1 cellular context compared by ENCODE assay signal in the genomic region with DNA sequence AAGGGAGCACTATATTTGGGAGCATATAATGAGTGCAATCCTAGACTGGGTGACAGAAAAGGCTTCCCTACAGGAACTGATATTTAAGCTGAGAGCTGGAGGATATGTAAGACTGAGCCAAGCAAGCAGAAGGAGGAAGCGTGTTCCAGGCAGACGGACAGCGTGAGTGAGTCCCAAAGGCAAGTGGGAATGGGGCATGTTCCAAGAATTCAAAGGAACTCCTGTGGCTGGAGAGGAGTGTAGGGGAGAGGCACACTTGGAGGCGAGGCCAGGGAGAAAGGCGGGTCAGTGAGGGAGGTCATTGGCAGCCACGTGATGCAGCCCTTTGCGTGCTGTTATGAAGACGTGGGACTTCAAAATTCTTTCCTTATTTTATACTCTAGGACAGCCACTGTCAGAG.
TF ChIP-seq lines count a peak whose summit lies in the region.

No MANE protein-coding gene starts in this region.

TF ChIP-seq in H1, 55 proteins besides CTCF, POLR2A, EP300 and RAD21 (continued from another document):
- no peak for TF ChIP-seq GABPA (IDR thresholded peaks at IDR 0.05; ENCODE audit: borderline replicate concordance, insufficient read depth, low read length)
- TF ChIP-seq ZNF274 (IDR thresholded peaks at IDR 0.05; ENCODE audit: borderline replicate concordance, extremely low read depth, low read length) = no peak
- TF ChIP-seq SP2 (IDR thresholded peaks at IDR 0.05; ENCODE audit: low read length) = no peak
- TF ChIP-seq EZH2 (IDR thresholded peaks at IDR 0.05; ENCODE audit: low read depth, low read length, severe bottlenecking) = no peak
- no peak for TF ChIP-seq JUN (IDR thresholded peaks at IDR 0.05; ENCODE audit: low read depth, low read length)
- no peak for TF ChIP-seq SP4 (IDR thresholded peaks at IDR 0.05; ENCODE audit: low read length)
